ENCODE assay signal across 13 cellular contexts in the genomic region with DNA sequence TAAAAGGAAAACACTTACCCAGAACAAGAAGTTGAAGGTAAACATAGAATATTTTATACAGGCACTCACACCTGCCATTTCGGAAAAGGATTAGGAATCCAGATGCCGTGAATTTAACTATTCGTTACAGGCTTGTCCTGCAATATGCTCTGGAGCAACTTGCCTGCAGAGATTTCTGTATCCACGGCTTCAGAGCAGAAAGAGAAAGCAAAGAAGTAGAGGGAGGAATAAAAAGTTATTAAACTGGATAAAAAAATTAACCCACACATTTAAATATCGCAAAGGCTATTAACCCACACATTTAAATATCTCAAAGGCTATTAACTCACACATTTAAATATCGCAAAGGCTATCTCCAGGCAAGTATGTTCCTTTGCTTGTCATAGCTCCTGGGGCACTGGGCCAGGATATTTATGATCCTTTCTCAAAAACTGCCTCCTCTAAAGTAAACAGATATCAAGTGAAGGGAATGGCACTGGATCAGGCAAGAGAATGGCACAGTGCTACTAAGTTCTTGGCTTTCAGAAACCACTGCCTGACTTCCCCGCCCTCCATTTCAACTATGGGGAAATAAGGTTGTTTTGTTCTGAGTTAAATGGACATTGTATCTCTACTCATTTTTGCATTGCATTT. TPM values are rescaled to one million over a fixed set of nuclear protein-coding genes. Genes with fewer than 3 reads are reported as not detected.
A peak's percentile ranks its signal among the peaks of the same experiment; 100 is the strongest.
DNase-seq lines count a peak whose midpoint lies in the region; ATAC-seq, FAIRE-seq and TF ChIP-seq lines count a peak whose summit lies in the region.
"Had no signal": no experiment of that assay in that cellular context is flagged by ENCODE, and none has a peak within 500 bp of the region (broad histone marks: within the 10 kb centered on the region; RNA-seq: fewer than 3 reads in every experiment).

A gene (minus strand): TSS at position 399 of the 633 bp plus-strand sequence. CDS start 321 bp downstream, at position 78.

- peak; percentile 28; the same call in 2 of the 3 replicates for ATAC-seq in HepG2
- no peak for ATAC-seq in HG03469 (IDR thresholded peaks at IDR 0.05; ENCODE audit: unreplicated experiment)
- ATAC-seq in GM21528 (IDR thresholded peaks at IDR 0.05; ENCODE audit: low FRiP score, unreplicated experiment), result no peak

- no peaks in the 10 kb centered on the region for H3K27me3 ChIP-seq in HepG2 (ENCODE audit: control insufficient read depth in 1 of 2, insufficient read depth in 2 of 2, low read length in 2 of 2)

- in situ Hi-C loops in HepG2 (cut with HindIII; ENCODE audit: extremely low pct_ligation_motif_present, low pct_unique_long_range_greater_than_20kb), result no loop called here

- H3K27ac ChIP-seq in HepG2 (ENCODE audit: extremely low read length, insufficient read depth, low read length), result peak within 1 kb of the TSS; percentile 54
- H3K27ac ChIP-seq in substantia nigra (ENCODE audit: low read depth, low read length, poor library complexity, severe bottlenecking), result peak within 1 kb of the TSS; percentile 49

- FAIRE-seq in HepG2 (lab: Jason Lieb, UNC), result no peak

- peak within 1 kb of the TSS; percentile 48 for H3K4me2 ChIP-seq in HepG2 (ENCODE audit: low read depth, low read length)

- H3K27me3 Mint-ChIP-seq in HFFc6 (ENCODE audit: insufficient read depth), result no peaks in the 10 kb centered on the region; the same call in 1 of the 2 replicates

- no peaks in the 10 kb centered on the region for H4K20me1 ChIP-seq in HepG2 (ENCODE audit: insufficient read depth, low read length)

- TF ChIP-seq CTCF in HepG2 (CRISPR knock-in tag; IDR thresholded peaks at IDR 0.05) (no peak), HFFc6 (IDR thresholded peaks at IDR 0.05) (no peak)

- no TSS peak for BruUV-seq in HepG2 (replicated peaks; lab: Mats Ljungman, UMichigan)

- no peak for TF ChIP-seq RAD21 in HepG2 (CRISPR knock-in tag; IDR thresholded peaks at IDR 0.05)

- no peaks in the 10 kb centered on the region for H3K36me3 ChIP-seq in HepG2 (replicated peaks in 1 of 2; ENCODE audit: control insufficient read depth in 1 of 2, insufficient read depth in 2 of 2, low read length in 2 of 2)

- H3K27ac Mint-ChIP-seq in HFFc6, result no peak within 1 kb of the TSS

- peaks cover 83% of the 10 kb centered on the region for H3K4me1 ChIP-seq in HepG2 (ENCODE audit: insufficient read depth, low read length)

- no peaks in the 10 kb centered on the region for H3K9me3 ChIP-seq in HepG2 (ENCODE audit: low read length)

- DNase-seq in LoVo (ENCODE audit: low spot score) (peak; percentile 99), OCI-M1 (lab: John Stamatoyannopoulos, UW) (peak; percentile 23), HepG2 (ENCODE audit: low spot score) (peak; percentile 64), substantia nigra (lab: John Stamatoyannopoulos, UW) (peak in 1 of 49 donors; percentile 2), GOT3 (lab: John Stamatoyannopoulos, UW) (no peak), HFFc6 (no peak)
- DNase-seq: activated CD4-positive, alpha-beta T cell treated with anti-CD3 and anti-CD28 coated beads for 1 hour; activated gamma-delta T cell treated with Interleukin-2 at 50 U/mL for 16 hours; dermis blood vessel endothelial cell; H7; nucleus accumbens had no signal

- no peak within 1 kb of the TSS for H3K4me3 Mint-ChIP-seq in HFFc6

- 80% methylated on average over 7 of the region's 7 CpGs for WGBS in HepG2 (ENCODE audit: low lambda C conversion rate)

- POLR2A ChIA-PET in HepG2 (lab: Yijun Ruan, JAX), result no interaction called here

- CTCF ChIA-PET in HepG2 (lab: Yijun Ruan, JAX; ENCODE audit: low intra/inter-chr PET ratio, low total read pairs), result no interaction called here

- H3K4me3 ChIP-seq in HepG2 (replicated peaks in 1 of 3; ENCODE audit: insufficient read depth in 1 of 3, low read depth in 2 of 3, low read length in 3 of 3), result no peak within 1 kb of the TSS; a peak in 1 of 6 replicates

- TF ChIP-seq POLR2A in HepG2 (IDR thresholded peaks at IDR 0.05; ENCODE audit: insufficient read depth in 1 of 2, low read depth in 2 of 2, low read length in 2 of 2), result no peak

- H3K79me2 ChIP-seq in HepG2 (ENCODE audit: insufficient read depth, low read length), result no peaks in the 10 kb centered on the region

- peak within 1 kb of the TSS; percentile 31 for H2AFZ ChIP-seq in HepG2 (ENCODE audit: low read length)

- no peaks in the 10 kb centered on the region for H3K4me1 Mint-ChIP-seq in HFFc6 (ENCODE audit: low read depth)

- intact Hi-C loops in HepG2 (cut with micrococcal nuclease; ENCODE audit: unreplicated experiment), result loop anchor here (2.0 to 10.0 kb wide), 2 partner anchors 19 to 277 kb away; a partner anchor contains a TSS

- H3K9me3 Mint-ChIP-seq in HFFc6, result peaks cover 21% of the 10 kb centered on the region

- TF ChIP-seq EP300 in HepG2 (IDR thresholded peaks at IDR 0.05; ENCODE audit: low read depth in 2 of 2, low read length in 2 of 2), result no peak
- no peak for TF ChIP-seq EP300 in HepG2 (CRISPR knock-in tag; IDR thresholded peaks at IDR 0.05; ENCODE audit: borderline replicate concordance)

- peak within 1 kb of the TSS; percentile 32; the same call in 1 of the 2 replicates for H3K9ac ChIP-seq in HepG2 (ENCODE audit: insufficient read depth, low read depth, low read length)

- no peaks in the 10 kb centered on the region for H3K36me3 Mint-ChIP-seq in HFFc6 (ENCODE audit: low read depth)

TF ChIP-seq in HepG2, 621 proteins besides CTCF, POLR2A, EP300 and RAD21:
- TF ChIP-seq RXRB (CRISPR knock-in tag; IDR thresholded peaks at IDR 0.05; ENCODE audit: borderline replicate concordance) (no peak), ZNF335 (CRISPR knock-in tag; IDR thresholded peaks at IDR 0.05) (no peak), CEBPG (CRISPR knock-in tag; IDR thresholded peaks at IDR 0.05) (peak; percentile 12; the same call in 1 of the 2 replicates), SOX13 (IDR thresholded peaks at IDR 0.05) (no peak), SOX13 (CRISPR knock-in tag; conservative IDR thresholded peaks at IDR 0.05 in 1 of 2, IDR thresholded peaks at IDR 0.05 in 1 of 2) (peak in 1 of 2 experiments; percentile 21; a peak in 1 of 4 replicates)
- TF ChIP-seq, protein P1, sequence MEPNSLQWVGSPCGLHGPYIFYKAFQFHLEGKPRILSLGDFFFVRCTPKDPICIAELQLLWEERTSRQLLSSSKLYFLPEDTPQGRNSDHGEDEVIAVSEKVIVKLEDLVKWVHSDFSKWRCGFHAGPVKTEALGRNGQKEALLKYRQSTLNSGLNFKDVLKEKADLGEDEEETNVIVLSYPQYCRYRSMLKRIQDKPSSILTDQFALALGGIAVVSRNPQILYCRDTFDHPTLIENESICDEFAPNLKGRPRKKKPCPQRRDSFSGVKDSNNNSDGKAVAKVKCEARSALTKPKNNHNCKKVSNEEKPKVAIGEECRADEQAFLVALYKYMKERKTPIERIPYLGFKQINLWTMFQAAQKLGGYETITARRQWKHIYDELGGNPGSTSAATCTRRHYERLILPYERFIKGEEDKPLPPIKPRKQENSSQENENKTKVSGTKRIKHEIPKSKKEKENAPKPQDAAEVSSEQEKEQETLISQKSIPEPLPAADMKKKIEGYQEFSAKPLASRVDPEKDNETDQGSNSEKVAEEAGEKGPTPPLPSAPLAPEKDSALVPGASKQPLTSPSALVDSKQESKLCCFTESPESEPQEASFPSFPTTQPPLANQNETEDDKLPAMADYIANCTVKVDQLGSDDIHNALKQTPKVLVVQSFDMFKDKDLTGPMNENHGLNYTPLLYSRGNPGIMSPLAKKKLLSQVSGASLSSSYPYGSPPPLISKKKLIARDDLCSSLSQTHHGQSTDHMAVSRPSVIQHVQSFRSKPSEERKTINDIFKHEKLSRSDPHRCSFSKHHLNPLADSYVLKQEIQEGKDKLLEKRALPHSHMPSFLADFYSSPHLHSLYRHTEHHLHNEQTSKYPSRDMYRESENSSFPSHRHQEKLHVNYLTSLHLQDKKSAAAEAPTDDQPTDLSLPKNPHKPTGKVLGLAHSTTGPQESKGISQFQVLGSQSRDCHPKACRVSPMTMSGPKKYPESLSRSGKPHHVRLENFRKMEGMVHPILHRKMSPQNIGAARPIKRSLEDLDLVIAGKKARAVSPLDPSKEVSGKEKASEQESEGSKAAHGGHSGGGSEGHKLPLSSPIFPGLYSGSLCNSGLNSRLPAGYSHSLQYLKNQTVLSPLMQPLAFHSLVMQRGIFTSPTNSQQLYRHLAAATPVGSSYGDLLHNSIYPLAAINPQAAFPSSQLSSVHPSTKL (CRISPR knock-in tag; IDR thresholded peaks at IDR 0.05), result peak; percentile 31; the same call in 1 of the 2 replicates

RNA-seq across cellular contexts. Expression of the gene that starts here (rescaled TPM):
- 3.2 and 3.9 TPM in 2 replicates for total RNA-seq in HepG2 (2016; rRNA removed; fragmentation: Illumina TruSeq; extraction: Trizol)
- total RNA-seq in HepG2 (2016; cell fraction: cytosol; rRNA removed; fragmentation: Illumina TruSeq; extraction: Trizol; ENCODE audit: low read depth), result 1.5 and 1.9 TPM in 2 replicates
- 3.2 and 3.7 TPM in 2 replicates for total RNA-seq in HepG2 (2016; cell fraction: insoluble cytoplasmic fraction; rRNA removed; fragmentation: Illumina TruSeq; extraction: Trizol)
- 2.6 and 4.1 TPM in 2 replicates for total RNA-seq in HepG2 (2016; cell fraction: membrane; rRNA removed; fragmentation: Illumina TruSeq; extraction: Trizol)
- total RNA-seq in HepG2 (2016; cell fraction: nucleus; rRNA removed; fragmentation: Illumina TruSeq; extraction: Trizol), result 2.5 and 2.8 TPM in 2 replicates
- polyA plus RNA-seq in HepG2 (2011; rRNA removed), result 2.0 and 3.4 TPM in 2 replicates
- 1.8 and 2.0 TPM in 2 replicates for polyA plus RNA-seq in HepG2 (2011; cell fraction: cytosol; rRNA removed)
- 0.50 and 0.56 TPM in 2 replicates for polyA plus RNA-seq in HepG2 (2011; cell fraction: nucleus; rRNA removed)
- 4.2 and 4.4 TPM in 2 replicates for polyA plus RNA-seq in HepG2 (2012)
- 2.0 and 2.6 TPM in 2 replicates for polyA plus RNA-seq in HepG2 (2016; cell fraction: cytosol; fragmentation: Illumina TruSeq; extraction: Trizol; ENCODE audit: low read depth)
- polyA plus RNA-seq in HepG2 (2016; cell fraction: insoluble cytoplasmic fraction; fragmentation: Illumina TruSeq; extraction: Trizol; ENCODE audit: low read depth), result 3.7 and 4.0 TPM in 2 replicates
- polyA plus RNA-seq in HepG2 (2016; cell fraction: membrane; fragmentation: Illumina TruSeq; extraction: Trizol; ENCODE audit: low read depth), result 1.8 and 2.3 TPM in 2 replicates
- polyA plus RNA-seq in HepG2 (2016; cell fraction: nucleus; fragmentation: Illumina TruSeq; extraction: Trizol; ENCODE audit: insufficient read depth, low read depth), result 2.8 and 5.2 TPM in 2 replicates
- 0.50 and 36.3 TPM in 2 replicates for polyA minus RNA-seq in HepG2 (2011; rRNA and poly(A)+ RNA removed; ENCODE audit: low replicate concordance)
- 1.4 TPM in 1 of 2 replicates, not detected in the other for polyA minus RNA-seq in HepG2 (2011; cell fraction: cytosol; rRNA and poly(A)+ RNA removed)
- polyA minus RNA-seq in HepG2 (2011; cell fraction: nucleus; rRNA and poly(A)+ RNA removed), result 0.99 and 2.1 TPM in 2 replicates
- not detected for total RNA-seq in HFFc6 (2021; fragmentation: NEBNext Ultra II Directional; extraction: Animal tissue kit (Norgen Biotek cat#: 25700))
- total RNA-seq: dermis blood vessel endothelial cell, H7 had no signal

Comparison
In these comparisons a context has a peak if more than half of its experiments do, and no peak if none do; other contexts are left out.
1. DNase-seq: peak in LoVo (single experiment), OCI-M1 (single experiment) and HepG2 (single experiment); none in GOT3 (single experiment) and HFFc6 (single experiment).